ENCODE assay signal across 9 cellular contexts in genomic region chr4:108512615-108513505, GRCh38.
A peak's percentile ranks its signal among the peaks of the same experiment; 100 is the strongest.
DNase-seq lines count a peak whose midpoint lies in the region; ATAC-seq and TF ChIP-seq lines count a peak whose summit lies in the region.
"Had no signal": no experiment of that assay in that cellular context is flagged by ENCODE, and none has a peak within 500 bp of the region (broad histone marks: within the 10 kb centered on the region; RNA-seq: fewer than 3 reads in every experiment).

No MANE protein-coding gene starts in this region.

- peak; percentile 93 for ATAC-seq in activated CD8-positive, alpha-beta T cell treated with anti-CD3 and anti-CD28 coated beads for 36 hours
- ATAC-seq in HG03460 (IDR thresholded peaks at IDR 0.05; ENCODE audit: unreplicated experiment) (no peak), HG03175 (IDR thresholded peaks at IDR 0.05; ENCODE audit: unreplicated experiment) (no peak)

- no peaks in the 10 kb centered on the region for H3K9me3 Mint-ChIP-seq in activated CD8-positive, alpha-beta T cell treated with anti-CD3 and anti-CD28 coated beads for 36 hours
- H3K9me3 Mint-ChIP-seq in progenitor cell of endocrine pancreas (ENCODE audit: low read depth), result no peaks in the 10 kb centered on the region

- H3K27ac Mint-ChIP-seq in activated CD8-positive, alpha-beta T cell treated with anti-CD3 and anti-CD28 coated beads for 36 hours, result no peak overlapping the region
- H3K27ac Mint-ChIP-seq in progenitor cell of endocrine pancreas, result peak overlapping the region; percentile 53
- H3K27ac Mint-ChIP-seq: IgD-negative memory B cell had no signal

- H3K4me1 Mint-ChIP-seq in activated CD8-positive, alpha-beta T cell treated with anti-CD3 and anti-CD28 coated beads for 36 hours (ENCODE audit: low read depth), result peaks cover 17% of the 10 kb centered on the region
- H3K4me1 Mint-ChIP-seq in progenitor cell of endocrine pancreas (ENCODE audit: low read depth), result peaks cover 9% of the 10 kb centered on the region
- H3K4me1 Mint-ChIP-seq: IgD-negative memory B cell had no signal

- intact Hi-C loops in activated CD8-positive, alpha-beta T cell treated with anti-CD3 and anti-CD28 coated beads for 36 hours (cut with micrococcal nuclease), result loop anchor here (5.0 kb wide), 2 partner anchors 346 to 481 kb away; partner anchors contain the start of gene LEF1

- CTCF ChIA-PET in activated CD8-positive, alpha-beta T cell treated with anti-CD3 and anti-CD28 coated beads for 36 hours (lab: Charles Lee), result interaction anchor here (0.7 to 2.3 kb wide), 13 partner anchors 11 to 498 kb away, joined by 3 to 12 read pairs (median 4); no protein-coding TSS in a partner anchor

- no peak overlapping the region for H3K4me3 ChIP-seq in fibroblast of mammary gland (ENCODE audit: control insufficient read depth, low read depth, low read length)

- peak overlapping the region; percentile 62 for H3K4me3 Mint-ChIP-seq in activated CD8-positive, alpha-beta T cell treated with anti-CD3 and anti-CD28 coated beads for 36 hours
- peak overlapping the region; percentile 37 for H3K4me3 Mint-ChIP-seq in progenitor cell of endocrine pancreas (ENCODE audit: low read depth)

- TF ChIP-seq CTCF in activated CD8-positive, alpha-beta T cell treated with anti-CD3 and anti-CD28 coated beads for 36 hours (IDR thresholded peaks at IDR 0.05), result peak; percentile 51
- TF ChIP-seq CTCF in fibroblast of mammary gland (conservative IDR thresholded peaks at IDR 0.05; ENCODE audit: control insufficient read depth, insufficient read depth, low read depth, low read length) (peak; percentile 43), progenitor cell of endocrine pancreas (IDR thresholded peaks at IDR 0.05; ENCODE audit: unreplicated experiment) (peak; percentile 58)

- H3K27me3 Mint-ChIP-seq in activated CD8-positive, alpha-beta T cell treated with anti-CD3 and anti-CD28 coated beads for 36 hours, result no peaks in the 10 kb centered on the region
- H3K27me3 Mint-ChIP-seq in progenitor cell of endocrine pancreas, result peaks cover 33% of the 10 kb centered on the region

- DNase-seq in DMS 273 (lab: John Stamatoyannopoulos, UW; ENCODE audit: unreplicated experiment), result peak; percentile 64
- peak; percentile 57 for DNase-seq in M059J (ENCODE audit: low read depth)
- DNase-seq in activated CD8-positive, alpha-beta T cell treated with anti-CD3 and anti-CD28 coated beads for 36 hours, result peak; percentile 65
- peak; percentile 59 for DNase-seq in fibroblast of mammary gland (ENCODE audit: low read depth)
- peak; percentile 44 for DNase-seq in progenitor cell of endocrine pancreas (ENCODE audit: low spot score, unreplicated experiment)
- DNase-seq in HUDEP-2 (lab: John Stamatoyannopoulos, UW; ENCODE audit: unreplicated experiment in 76 of 76), result no peak

- POLR2A ChIA-PET in activated CD8-positive, alpha-beta T cell treated with anti-CD3 and anti-CD28 coated beads for 36 hours (lab: Charles Lee), result no interaction called here

- H3K36me3 Mint-ChIP-seq in activated CD8-positive, alpha-beta T cell treated with anti-CD3 and anti-CD28 coated beads for 36 hours (ENCODE audit: low read depth), result no peaks in the 10 kb centered on the region
- H3K36me3 Mint-ChIP-seq in progenitor cell of endocrine pancreas (ENCODE audit: insufficient read depth), result no peaks in the 10 kb centered on the region
- H3K36me3 Mint-ChIP-seq: IgD-negative memory B cell had no signal

Comparison
In these comparisons a context has a peak if more than half of its experiments do, and no peak if none do; other contexts are left out.
1. DNase-seq: peak in DMS 273 (single experiment), M059J (single experiment), activated CD8-positive, alpha-beta T cell treated with anti-CD3 and anti-CD28 coated beads for 36 hours (single experiment), fibroblast of mammary gland (single experiment) and progenitor cell of endocrine pancreas (single experiment); none in HUDEP-2 (0 of 76).
2. Peak in every context shown above with its lines, with median percentiles within 50 percentile points of each other: CTCF ChIP-seq.